In the genomic region with DNA sequence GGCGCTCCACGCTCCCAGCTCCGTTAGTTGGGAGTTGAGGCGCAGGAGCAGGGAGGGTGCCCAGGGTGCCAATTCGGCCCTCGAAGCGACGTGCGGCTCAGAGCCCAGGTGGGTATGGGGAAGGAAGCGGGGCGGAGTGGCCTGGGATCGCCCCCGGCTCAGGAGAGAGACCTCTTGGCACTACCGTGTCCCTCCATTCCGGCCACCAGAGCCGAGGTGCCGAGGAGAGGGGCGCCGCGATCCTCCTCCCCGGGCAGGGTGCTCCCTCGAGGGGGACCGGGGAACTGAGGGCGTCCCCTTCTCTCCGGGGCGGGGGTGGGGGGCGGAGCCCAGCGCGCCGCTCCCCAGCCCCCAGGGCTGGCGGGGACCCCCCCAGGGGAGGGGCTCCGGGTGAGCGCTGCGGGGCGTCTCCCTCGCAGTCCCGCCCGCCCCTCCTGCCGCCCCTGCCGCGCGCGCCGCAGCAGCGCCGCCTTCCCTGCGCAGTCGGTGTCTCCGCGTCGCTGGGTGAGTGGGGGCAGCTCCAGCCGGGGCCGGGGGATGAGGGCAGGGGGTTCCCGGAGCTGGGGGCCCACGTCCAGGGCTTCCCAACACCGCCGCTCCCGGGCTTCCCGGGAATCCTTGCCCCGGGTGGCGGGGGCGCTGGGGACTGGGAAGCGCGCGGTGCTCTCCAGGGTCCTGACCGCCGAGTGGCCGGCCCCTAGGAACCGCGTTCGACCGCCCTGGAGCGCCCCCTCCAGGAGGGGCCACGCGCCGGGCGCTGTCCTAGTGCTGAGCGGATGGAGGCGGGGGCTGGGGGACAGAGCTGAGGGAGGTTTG, we compare ENCODE assay signal across 8 cellular contexts. TPM values are rescaled to one million over a fixed set of nuclear protein-coding genes. Genes with fewer than 3 reads are reported as not detected.
DNase-seq lines count a peak whose midpoint lies in the region; ATAC-seq, FAIRE-seq and TF ChIP-seq lines count a peak whose summit lies in the region.

A gene (plus strand): TSS at position 480 of the 816 bp plus-strand sequence. CDS start 2,408 bp downstream, outside the sequence.

- H3K27me3 Mint-ChIP-seq in stimulated activated naive B cell treated with anti-CD40 and anti-IgM and Interleukin-4, amounts not matched to agents 10 μg/mL and 1 μg/mL and 100 μg/mL, for 72 hours = peaks cover 74 to 80% of the 10 kb centered on the region in 2 donors

- no peaks in the 10 kb centered on the region for H4K20me1 ChIP-seq in GM12878 (ENCODE audit: control insufficient read depth, insufficient read depth)

- in situ Hi-C loops in GM12878 (cut with MboI) = no loop called here

- H3K9me3 Mint-ChIP-seq in stimulated activated naive B cell treated with anti-CD40 and anti-IgM and Interleukin-4, amounts not matched to agents 10 μg/mL and 1 μg/mL and 100 μg/mL, for 72 hours = no peaks in the 10 kb centered on the region

- no peak within 1 kb of the TSS for H2AFZ ChIP-seq in GM12878 (ENCODE audit: control insufficient read depth, low read depth, low read length)

- RAD21 ChIA-PET in GM12878 (lab: Charles Lee; ENCODE audit: unreplicated experiment) = no interaction called here

- no peaks in the 10 kb centered on the region for H3K36me3 Mint-ChIP-seq in stimulated activated naive B cell treated with anti-CD40 and anti-IgM and Interleukin-4, amounts not matched to agents 10 μg/mL and 1 μg/mL and 100 μg/mL, for 72 hours

- POLR2A ChIA-PET in GM12878 (lab: Charles Lee) = no interaction called here

- H3K4me3 Mint-ChIP-seq in stimulated activated naive B cell treated with anti-CD40 and anti-IgM and Interleukin-4, amounts not matched to agents 10 μg/mL and 1 μg/mL and 100 μg/mL, for 72 hours = peak within 1 kb of the TSS in 1 of 2 donors; percentile 23

- H3K27ac ChIP-seq in GM12878 (ENCODE audit: control insufficient read depth, insufficient read depth) (no peak within 1 kb of the TSS), spleen (no peak within 1 kb of the TSS)

- CTCF ChIA-PET in GM12878 (lab: Yijun Ruan, JAX) = interaction anchor here (2.1 kb wide), 1 partner anchor 10 kb away, joined by 7 read pairs; no protein-coding TSS in a partner anchor

- no peaks in the 10 kb centered on the region for H3K36me3 ChIP-seq in GM12878 (ENCODE audit: control insufficient read depth in 2 of 2, insufficient read depth in 2 of 2, low read length in 1 of 2)
- no peaks in the 10 kb centered on the region for H3K36me3 ChIP-seq in spleen

- H3K4me1 ChIP-seq in GM12878 (ENCODE audit: control insufficient read depth, insufficient read depth, low read length) (no peaks in the 10 kb centered on the region), spleen (peaks cover 0 to 16% (median 9%) of the 10 kb centered on the region in 6 donors)

- peak; percentile 73 for ATAC-seq in GM12878
- peak; percentile 54 to 63 for ATAC-seq in stimulated activated naive B cell treated with anti-CD40 and anti-IgM and Interleukin-4, amounts not matched to agents 10 μg/mL and 1 μg/mL and 100 μg/mL, for 72 hours (replicated peaks)
- no peak for ATAC-seq in GM18505 (IDR thresholded peaks at IDR 0.05; ENCODE audit: unreplicated experiment)

- WGBS in GM12878 (ENCODE audit: insufficient coverage, insufficient replicate concordance, low lambda C conversion rate, missing lambda C conversion rate) = 9% methylated on average over 44 of the region's 79 CpGs
- 3 to 5% (median 4%) methylated on average over 4 to 79 of the region's 79 CpGs for WGBS in spleen, 5 donors

- H3K27me3 ChIP-seq in GM12878 (replicated peaks in 1 of 2; ENCODE audit: control insufficient read depth in 2 of 2, insufficient read depth in 2 of 2, low read length in 1 of 2) (peaks cover 3 to 6% of the 10 kb centered on the region in 2 experiments; a peak in 3 of 4 replicates), spleen (replicated peaks in 1 of 7) (peaks cover 0 to 94% (median 45%) of the 10 kb centered on the region in 7 donors)

- no peak for TF ChIP-seq EP300 in GM12878 (IDR thresholded peaks at IDR 0.05; ENCODE audit: borderline replicate concordance in 1 of 2, control insufficient read depth in 1 of 2, low read depth in 2 of 2, low read length in 2 of 2)

- H3K4me3 ChIP-seq in GM12878 = no peak within 1 kb of the TSS
- H3K4me3 ChIP-seq in spleen = peak within 1 kb of the TSS in 2 of 8 donors; percentile 5 to 46

- no peak within 1 kb of the TSS for H3K9ac ChIP-seq in GM12878 (ENCODE audit: control insufficient read depth, insufficient read depth, low read length)

- peaks cover 0 to 14% of the 10 kb centered on the region in 2 donors for H3K4me1 Mint-ChIP-seq in stimulated activated naive B cell treated with anti-CD40 and anti-IgM and Interleukin-4, amounts not matched to agents 10 μg/mL and 1 μg/mL and 100 μg/mL, for 72 hours

- no peaks in the 10 kb centered on the region for H3K9me3 ChIP-seq in GM12878 (replicated peaks; ENCODE audit: control insufficient read depth, insufficient read depth, low read length)
- H3K9me3 ChIP-seq in spleen = no peaks in the 10 kb centered on the region

- no peaks in the 10 kb centered on the region for H3K79me2 ChIP-seq in GM12878 (ENCODE audit: control insufficient read depth, insufficient read depth, low read length)

- peak; percentile 68 for DNase-seq in activated CD8-positive, alpha-beta memory T cell treated with anti-CD3 and anti-CD28 coated beads for 24 hours
- DNase-seq in activated CD8-positive, alpha-beta memory T cell treated with anti-CD3 and anti-CD28 coated beads, Interleukin-2, amount 50 U/mL, for 4 hours = no peak
- DNase-seq in NOMO-1 (lab: John Stamatoyannopoulos, UW; ENCODE audit: unreplicated experiment in 2 of 2) = peak; percentile 33 to 67
- DNase-seq in GM12878 (ENCODE audit: low read depth, low spot score) = no peak
- DNase-seq in iris pigment epithelial cell (ENCODE audit: low read depth) = peak; percentile 45
- DNase-seq in stimulated activated naive B cell treated with anti-CD40 and anti-IgM and Interleukin-4, amounts not matched to agents 10 μg/mL and 1 μg/mL and 100 μg/mL, for 72 hours = no peak
- DNase-seq in spleen = no peak

- no peak for FAIRE-seq in GM12878 (lab: Jason Lieb, UNC)

- TF ChIP-seq CTCF in GM12878 (IDR thresholded peaks at IDR 0.05 in 2 of 3, conservative IDR thresholded peaks at IDR 0.05 in 1 of 3; ENCODE audit: control insufficient read depth in 2 of 3, extremely low read depth in 1 of 3, insufficient read depth in 1 of 3, low read depth in 3 of 3, low read length in 3 of 3) = peak; percentile 16 to 36 (median 29); a peak in 3 of 6 replicates
- peak in 3 of 11 experiments; percentile 14 to 34 (median 34) for TF ChIP-seq CTCF in spleen (IDR thresholded peaks at IDR 0.05 in 8 of 11, conservative IDR thresholded peaks at IDR 0.05 in 3 of 11)

- SMC1A ChIA-PET in GM12878 (lab: Charles Lee; ENCODE audit: uncharacterized antibody, unreplicated experiment) = no interaction called here

- no peak within 1 kb of the TSS for H3K27ac Mint-ChIP-seq in stimulated activated naive B cell treated with anti-CD40 and anti-IgM and Interleukin-4, amounts not matched to agents 10 μg/mL and 1 μg/mL and 100 μg/mL, for 72 hours

- TF ChIP-seq RAD21 in GM12878 (IDR thresholded peaks at IDR 0.05; ENCODE audit: insufficient read depth, low read depth, low read length) = no peak; the same call in 1 of the 2 replicates

- intact Hi-C loops in GM12878 (cut with micrococcal nuclease; ENCODE audit: unreplicated experiment) (no loop called here), spleen (cut with DNase I; ENCODE audit: low total_unique reads) (no loop called here)

- TF ChIP-seq POLR2A in GM12878 (IDR thresholded peaks at IDR 0.05; ENCODE audit: low read depth, low read length) (no peak), spleen (IDR thresholded peaks at IDR 0.05) (no peak), GM18505 (IDR thresholded peaks at IDR 0.05; ENCODE audit: borderline replicate concordance, extremely low read depth, insufficient read depth, insufficient read length) (no peak)

- no peak within 1 kb of the TSS for H3K4me2 ChIP-seq in GM12878 (ENCODE audit: control insufficient read depth, insufficient read depth)

- BruUV-seq in GM12878 (replicated peaks; lab: Mats Ljungman, UMichigan) = no TSS peak

TF ChIP-seq in GM12878, 131 proteins besides CTCF, POLR2A, EP300 and RAD21 (continues in another document):
- TF ChIP-seq, protein P1, sequence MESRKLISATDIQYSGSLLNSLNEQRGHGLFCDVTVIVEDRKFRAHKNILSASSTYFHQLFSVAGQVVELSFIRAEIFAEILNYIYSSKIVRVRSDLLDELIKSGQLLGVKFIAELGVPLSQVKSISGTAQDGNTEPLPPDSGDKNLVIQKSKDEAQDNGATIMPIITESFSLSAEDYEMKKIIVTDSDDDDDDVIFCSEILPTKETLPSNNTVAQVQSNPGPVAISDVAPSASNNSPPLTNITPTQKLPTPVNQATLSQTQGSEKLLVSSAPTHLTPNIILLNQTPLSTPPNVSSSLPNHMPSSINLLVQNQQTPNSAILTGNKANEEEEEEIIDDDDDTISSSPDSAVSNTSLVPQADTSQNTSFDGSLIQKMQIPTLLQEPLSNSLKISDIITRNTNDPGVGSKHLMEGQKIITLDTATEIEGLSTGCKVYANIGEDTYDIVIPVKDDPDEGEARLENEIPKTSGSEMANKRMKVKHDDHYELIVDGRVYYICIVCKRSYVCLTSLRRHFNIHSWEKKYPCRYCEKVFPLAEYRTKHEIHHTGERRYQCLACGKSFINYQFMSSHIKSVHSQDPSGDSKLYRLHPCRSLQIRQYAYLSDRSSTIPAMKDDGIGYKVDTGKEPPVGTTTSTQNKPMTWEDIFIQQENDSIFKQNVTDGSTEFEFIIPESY (IDR thresholded peaks at IDR 0.05) = peak; percentile 58; the same call in 1 of the 2 replicates

RNA-seq across cellular contexts. Expression of the gene that starts here (rescaled TPM):
- 0.35 TPM in 1 of 2 replicates, not detected in the other for total RNA-seq in GM12878 (2013; cell fraction: nucleolus; rRNA removed)
- total RNA-seq in GM12878 (2014; rRNA removed) = not detected in 2 replicates
- total RNA-seq in GM12878 (2014; rRNA removed; fragmentation: Illumina TruSeq; extraction: Trizol) = not detected in 2 replicates
- total RNA-seq in GM12878 (2021) = not detected in 2 replicates
- not detected for polyA plus RNA-seq in GM12878 (2011; ENCODE audit: low read depth)
- polyA plus RNA-seq in GM12878 (2011; rRNA removed) = 0.11 TPM in 1 of 2 replicates, not detected in the other
- 0.06 and 0.12 TPM in 2 replicates for polyA plus RNA-seq in GM12878 (2011; cell fraction: cytosol; rRNA removed)
- polyA plus RNA-seq in GM12878 (2011; cell fraction: nucleus; rRNA removed) = 0.48 and 1.8 TPM in 2 replicates
- polyA plus RNA-seq in GM12878 (2012) = 0.07 TPM in 1 of 2 replicates, not detected in the other
- polyA plus RNA-seq in GM12878 (2014; fragmentation: Illumina TruSeq; extraction: Trizol) = not detected in 2 replicates
- not detected for polyA plus RNA-seq in GM12878 (2014; fragmentation: Nextera tagmentation; extraction: Ambion mirVana)
- not detected in 2 replicates for polyA plus RNA-seq in GM12878 (2014; rRNA removed)
- polyA plus RNA-seq in GM12878 (2016; fragmentation: Nextera tagmentation; extraction: Ambion mirVana) = not detected
- not detected in 2 replicates for polyA minus RNA-seq in GM12878 (2011; rRNA and poly(A)+ RNA removed)
- polyA minus RNA-seq in GM12878 (2011; cell fraction: cytosol; rRNA and poly(A)+ RNA removed) = not detected in 2 replicates
- polyA minus RNA-seq in GM12878 (2011; cell fraction: nucleus; rRNA and poly(A)+ RNA removed) = not detected in 2 replicates
- total RNA-seq in spleen = under 1 TPM in 1 of 7 donors, not detected in 6; 0.32 TPM
- polyA plus RNA-seq in spleen = under 1 TPM in 2 of 3 donors, not detected in 1; 0.29 to 0.33 TPM

Comparison
In these comparisons a context has a peak if more than half of its experiments do, and no peak if none do; other contexts are left out.
1. DNase-seq: peak in activated CD8-positive, alpha-beta memory T cell treated with anti-CD3 and anti-CD28 coated beads for 24 hours (single experiment), NOMO-1 (2 of 2) and iris pigment epithelial cell (single experiment); none in activated CD8-positive, alpha-beta memory T cell treated with anti-CD3 and anti-CD28 coated beads, Interleukin-2, amount 50 U/mL, for 4 hours (single experiment), GM12878 (single experiment), stimulated activated naive B cell treated with anti-CD40 and anti-IgM and Interleukin-4, amounts not matched to agents 10 μg/mL and 1 μg/mL and 100 μg/mL, for 72 hours (single experiment) and spleen (single experiment).